In the genomic region with DNA sequence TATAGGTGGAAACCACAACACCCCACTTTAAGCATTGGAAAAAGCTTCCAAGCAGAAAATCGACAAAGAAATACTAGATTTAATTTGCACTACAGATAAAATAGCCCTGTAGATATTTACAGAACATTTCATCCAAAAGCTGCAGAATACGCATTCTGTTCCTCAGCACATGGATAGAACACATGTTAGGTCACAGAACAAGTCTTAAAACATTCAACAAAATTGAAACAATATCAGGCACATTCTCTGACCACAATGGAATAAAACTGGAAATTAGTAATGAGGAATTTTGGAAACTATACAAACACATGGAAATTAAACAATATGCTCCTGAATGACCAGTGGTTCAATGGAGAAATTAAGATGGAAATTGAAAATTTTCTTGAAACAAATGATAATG, we compare ENCODE assay signal across 27 cellular contexts. TPM values are rescaled to one million over a fixed set of nuclear protein-coding genes. Genes with fewer than 3 reads are reported as not detected.
"Had no signal": no experiment of that assay in that cellular context is flagged by ENCODE, and none has a peak within 500 bp of the region (broad histone marks: within the 10 kb centered on the region; RNA-seq: fewer than 3 reads in every experiment).

No MANE protein-coding gene starts in this region.

- H3K36me3 ChIP-seq: colonic mucosa, esophagus squamous epithelium, gastroesophageal sphincter, heart left ventricle, left lung, lower lobe of right lung had no signal

- H3K27me3 ChIP-seq: colonic mucosa, esophagus squamous epithelium, foreskin keratinocyte, gastroesophageal sphincter, heart left ventricle, hepatocyte, left lung had no signal

- H3K4me3 ChIP-seq: colonic mucosa, esophagus squamous epithelium, gastroesophageal sphincter, heart left ventricle, hepatocyte, left lung, lower lobe of right lung, mucosa of descending colon had no signal

- H3K9me3 ChIP-seq: colonic mucosa, esophagus squamous epithelium, mucosa of descending colon had no signal

- H3K4me1 ChIP-seq: colonic mucosa, gastroesophageal sphincter, heart left ventricle, left lung, lower lobe of right lung had no signal

- DNase-seq: colonic mucosa; cortex of kidney; effector CD8-positive, alpha-beta T cell; effector memory CD8-positive, alpha-beta T cell; endodermal cell; erythroblast; esophagus squamous epithelium; foreskin keratinocyte; heart left ventricle; hypothalamus; immature natural killer cell; left cardiac atrium; left lung; left ventricle myocardium superior; lower lobe of right lung; mesenchymal stem cell; mucosa of descending colon; naive thymus-derived CD4-positive, alpha-beta T cell had no signal

- ATAC-seq: effector memory CD8-positive, alpha-beta T cell; esophagus mucosa; foreskin keratinocyte; gastroesophageal sphincter; heart left ventricle; left cardiac atrium; left lung; left ventricle myocardium superior; lower lobe of right lung; mucosa of descending colon; naive thymus-derived CD4-positive, alpha-beta T cell had no signal

- H3K27ac ChIP-seq: colonic mucosa, epithelial cell of prostate, esophagus squamous epithelium, foreskin keratinocyte, gastroesophageal sphincter, heart left ventricle, hepatocyte, left lung, lower lobe of right lung had no signal

- H3K4me2 ChIP-seq: hepatocyte had no signal

- H2AFZ ChIP-seq: hepatocyte had no signal

- FAIRE-seq: endometrium, frontal cortex, keratinocyte had no signal

- H3K79me2 ChIP-seq: hepatocyte had no signal

RNA-seq across cellular contexts. Expression of a gene that starts 27.8 kb away (rescaled TPM):
- total RNA-seq: dermis microvascular lymphatic vessel endothelial cell, frontal cortex, left ventricle myocardium superior, lung microvascular endothelial cell had no signal
- polyA plus RNA-seq: immature natural killer cell; naive thymus-derived CD4-positive, alpha-beta T cell had no signal
